In genomic region chr4:118033148-118034060, GRCh38 we compare ENCODE assay signal across 8 cellular contexts. TPM values are rescaled to one million over a fixed set of nuclear protein-coding genes. Genes with fewer than 3 reads are reported as not detected.
A peak's percentile ranks its signal among the peaks of the same experiment; 100 is the strongest.
DNase-seq lines count a peak whose midpoint lies in the region; ATAC-seq and TF ChIP-seq lines count a peak whose summit lies in the region.

No MANE protein-coding gene starts in this region.

- intact Hi-C loops in mucosa of descending colon (cut with DNase I, micrococcal nuclease), result no loop called here
- intact Hi-C loops in uterus (cut with DNase I; ENCODE audit: low total_unique reads), result no loop called here

- H3K27me3 ChIP-seq in uterus, result peaks cover 0 to 28% of the 10 kb centered on the region in 2 donors

- H3K4me1 ChIP-seq in mucosa of descending colon (ENCODE audit: low read depth) (no peaks in the 10 kb centered on the region), uterus (peaks cover 0 to 9% of the 10 kb centered on the region in 2 donors)

- H3K36me3 ChIP-seq in SK-N-MC (ENCODE audit: insufficient read depth, low read length) (no peaks in the 10 kb centered on the region), mucosa of descending colon (ENCODE audit: low read depth) (no peaks in the 10 kb centered on the region), uterus (no peaks in the 10 kb centered on the region)

- DNase-seq in COLO668 (lab: John Stamatoyannopoulos, UW; ENCODE audit: unreplicated experiment) (peak; percentile 57), SK-N-MC (ENCODE audit: low read depth, low spot score) (no peak), erythroblast (lab: John Stamatoyannopoulos, UW) (peak; percentile 22 to 35), mucosa of descending colon (peak; percentile 71 to 82 (median 75)), uterus (no peak)
- DNase-seq in activated effector memory CD4-positive, alpha-beta T cell treated with anti-CD3 and anti-CD28 coated beads, Interleukin-2, amount 50 U/mL, for 16 hours, result no peak

- TF ChIP-seq POLR2A in erythroblast (IDR thresholded peaks at IDR 0.05; ENCODE audit: low read length) (no peak), uterus (IDR thresholded peaks at IDR 0.05) (no peak)

- ATAC-seq in HG03432 (IDR thresholded peaks at IDR 0.05; ENCODE audit: unreplicated experiment) (peak; percentile 33), mucosa of descending colon (peak; percentile 97), GM19324 (IDR thresholded peaks at IDR 0.05; ENCODE audit: low FRiP score, unreplicated experiment) (no peak)

- TF ChIP-seq CTCF in mucosa of descending colon (IDR thresholded peaks at IDR 0.05) (no peak), uterus (IDR thresholded peaks at IDR 0.05) (no peak)

- peak overlapping the region; percentile 87 for H3K4me3 ChIP-seq in SK-N-MC
- no peak overlapping the region for H3K4me3 ChIP-seq in mucosa of descending colon
- H3K4me3 ChIP-seq in uterus, result peak overlapping the region; percentile 3 to 28

- H3K9me3 ChIP-seq in SK-N-MC (ENCODE audit: low read depth, low read length), result no peaks in the 10 kb centered on the region
- H3K9me3 ChIP-seq in mucosa of descending colon, result no peaks in the 10 kb centered on the region
- no peaks in the 10 kb centered on the region for H3K9me3 ChIP-seq in uterus

- H3K9ac ChIP-seq in SK-N-MC (ENCODE audit: insufficient read length), result peak overlapping the region; percentile 65

- H3K27ac ChIP-seq in SK-N-MC (no peak overlapping the region), uterus (no peak overlapping the region)

RNA-seq across cellular contexts. Expression of gene NDST3, which starts 0.9 kb away (rescaled TPM):
- under 1 TPM; 0.09 to 0.26 (median 0.12) TPM for total RNA-seq in mucosa of descending colon
- 1 to 10 TPM in 1 of 4 donors, not detected in 3; 1.7 TPM for total RNA-seq in uterus

Comparison
In these comparisons a context has a peak if more than half of its experiments do, and no peak if none do; other contexts are left out.
1. DNase-seq: peak in COLO668 (single experiment), erythroblast (2 of 2) and mucosa of descending colon (3 of 3); none in SK-N-MC (single experiment), uterus (0 of 2) and activated effector memory CD4-positive, alpha-beta T cell treated with anti-CD3 and anti-CD28 coated beads, Interleukin-2, amount 50 U/mL, for 16 hours (single experiment).